In genomic region chr13:99039718-99040280, GRCh38 we compare ENCODE assay signal across 13 cellular contexts.
A peak's percentile ranks its signal among the peaks of the same experiment; 100 is the strongest.
DNase-seq lines count a peak whose midpoint lies in the region; FAIRE-seq and TF ChIP-seq lines count a peak whose summit lies in the region.
"Had no signal": no experiment of that assay in that cellular context is flagged by ENCODE, and none has a peak within 500 bp of the region (broad histone marks: within the 10 kb centered on the region; RNA-seq: fewer than 3 reads in every experiment).

No MANE protein-coding gene starts in this region.

- DNase-seq in H54 (ENCODE audit: insufficient read length, low spot score) (no peak), fibroblast of mammary gland (ENCODE audit: low read depth) (peak; percentile 51), NCI-H2029 (lab: John Stamatoyannopoulos, UW) (no peak), posterior vena cava (ENCODE audit: low spot score) (no peak), NCI-H345 (lab: John Stamatoyannopoulos, UW) (no peak)
- no peak for DNase-seq in NK-92 treated with Interleukin-12 subunit alpha and Interleukin-12 subunit beta, amount 100 ng/mL, for 24 hours (lab: John Stamatoyannopoulos, UW)
- DNase-seq: BE2C, GF-D8, H7 had no signal

- no peak overlapping the region for H3K4me3 ChIP-seq in fibroblast of mammary gland (ENCODE audit: control insufficient read depth, low read depth, low read length)
- H3K4me3 ChIP-seq: A549 had no signal

- TF ChIP-seq CTCF in VCaP (conservative IDR thresholded peaks at IDR 0.05) (no peak), fibroblast of mammary gland (conservative IDR thresholded peaks at IDR 0.05; ENCODE audit: control insufficient read depth, insufficient read depth, low read depth, low read length) (no peak)

- peak overlapping the region; percentile 73 for H3K27ac ChIP-seq in VCaP
- H3K27ac ChIP-seq: A549, C4-2B, HL-60 had no signal

- no peak for TF ChIP-seq POLR2A in H54 (IDR thresholded peaks at IDR 0.05; ENCODE audit: low read depth, low read length)

- intact Hi-C loops in posterior vena cava (cut with DNase I): no loop called here

- peak; percentile 78 for FAIRE-seq in H54 (lab: Jason Lieb, UNC)
- FAIRE-seq: A549 had no signal
